ENCODE assay signal across 8 cellular contexts in the genomic region with DNA sequence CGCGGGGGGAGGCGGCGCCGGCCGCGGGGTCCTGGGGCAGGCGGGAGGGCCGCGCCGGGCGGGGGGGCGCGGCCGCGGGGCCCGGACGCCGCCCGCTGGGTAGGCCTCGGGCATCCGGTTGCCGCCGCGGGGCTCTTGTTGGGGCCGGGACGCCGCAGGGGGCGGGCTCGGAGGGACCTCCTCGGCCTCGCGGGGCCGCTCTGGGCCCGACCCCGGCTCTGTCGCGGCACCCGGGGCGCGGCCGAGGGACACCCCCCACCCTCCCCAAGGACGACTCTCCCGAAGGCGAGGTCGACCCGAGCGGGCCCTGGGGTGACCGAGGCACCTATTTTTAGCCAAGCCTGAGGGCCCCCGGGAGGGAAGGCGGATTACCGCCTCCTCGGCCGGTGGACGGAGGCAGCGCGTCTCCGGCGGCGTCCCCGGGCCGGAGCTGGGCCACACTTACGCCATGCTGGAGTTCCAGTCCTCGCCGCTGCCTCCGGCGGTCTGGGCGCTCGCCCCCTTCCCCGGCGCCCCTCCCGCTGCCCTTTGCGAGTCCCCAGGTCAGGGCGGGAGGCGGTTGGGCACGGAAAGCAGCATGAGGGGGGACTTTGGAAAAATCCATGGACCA. TPM values are rescaled to one million over a fixed set of nuclear protein-coding genes. Genes with fewer than 3 reads are reported as not detected.
A peak's percentile ranks its signal among the peaks of the same experiment; 100 is the strongest.
DNase-seq lines count a peak whose midpoint lies in the region; ATAC-seq and TF ChIP-seq lines count a peak whose summit lies in the region.

No MANE protein-coding gene starts in this region.

- TF ChIP-seq CTCF in C4-2B (conservative IDR thresholded peaks at IDR 0.05) (no peak; the same call in 1 of the 2 replicates), lower leg skin (IDR thresholded peaks at IDR 0.05) (no peak)

- WGBS in lower leg skin, 2 donors: 1% methylated on average over 18 of the region's 76 CpGs; no CpG with 5 or more reads in 1 of the 2 donors

- no peak for TF ChIP-seq POLR2A in lower leg skin (IDR thresholded peaks at IDR 0.05)

- H3K27ac ChIP-seq in C4-2B (peak overlapping the region; percentile 80), cingulate gyrus (ENCODE audit: low read depth, low read length) (peak overlapping the region; percentile 65)

- peak; percentile 64 for DNase-seq in activated CD4-positive, CD25-positive, alpha-beta regulatory T cell treated with anti-CD3 and anti-CD28 coated beads, Interleukin-2, amount 50 U/mL, for 72 hours
- peak; percentile 29 to 88 for DNase-seq in lower leg skin (ENCODE audit: low spot score in 2 of 2)
- DNase-seq in stimulated activated CD4-positive, alpha-beta T cell treated with anti-CD3 and anti-CD28 coated beads, TNF-alpha, amount 100 ng/mL, for 24 hours (ENCODE audit: low read depth in 3 of 3): peak in 2 of 3 experiments; percentile 16 to 32
- no peak for DNase-seq in middle frontal gyrus (ENCODE audit: extremely low spot score, low spot score)

- peak overlapping the region; percentile 95 for H3K4me3 ChIP-seq in lower leg skin (ENCODE audit: low read depth, poor library complexity, severe bottlenecking)

- intact Hi-C loops in lower leg skin (cut with DNase I; ENCODE audit: low total_unique reads): no loop called here

- ATAC-seq in GM19455 (IDR thresholded peaks at IDR 0.05; ENCODE audit: unreplicated experiment) (peak; percentile 58), HG03565 (IDR thresholded peaks at IDR 0.05; ENCODE audit: unreplicated experiment) (peak; percentile 28)

RNA-seq across cellular contexts. Expression of a gene that starts 0.5 kb away (rescaled TPM):
- 100 to 1,000 TPM in 3 of 4 donors, 10 to 100 TPM in 1; 97.7 to 117 (median 106) TPM for total RNA-seq in lower leg skin
